ENCODE assay signal across 1 cellular context in the genomic region with DNA sequence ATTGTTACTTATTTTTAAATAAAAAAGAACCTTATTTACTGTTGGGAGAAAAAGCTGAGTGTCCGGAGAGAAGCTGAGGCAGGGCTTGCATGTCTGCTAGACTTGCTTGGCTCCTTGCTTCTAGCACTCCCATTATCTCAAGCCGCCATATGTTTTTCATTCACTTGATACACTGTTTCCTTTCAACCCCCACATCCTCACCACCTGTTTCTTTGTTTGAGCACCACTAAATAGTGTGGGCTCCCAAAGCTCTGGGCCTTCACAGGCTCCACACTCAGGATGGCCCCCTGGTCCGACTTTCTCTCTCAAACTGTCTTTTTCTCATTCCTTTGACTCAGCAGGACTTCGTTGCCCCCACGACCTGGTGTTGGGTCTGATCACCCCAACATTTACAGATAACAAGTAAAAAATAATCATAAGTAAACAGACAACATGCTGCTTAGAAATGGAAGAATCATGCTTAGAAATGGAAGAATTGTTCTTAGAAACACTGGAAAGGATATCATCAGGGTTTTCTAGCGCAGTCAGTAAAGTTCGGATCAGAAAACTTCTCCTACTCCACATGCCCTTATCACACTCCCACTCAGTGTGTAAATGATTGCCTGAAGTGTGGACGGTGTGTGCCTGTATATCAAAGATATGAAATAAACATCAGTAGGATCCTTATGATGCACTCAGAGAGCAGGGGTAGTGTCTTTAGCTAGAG.
A peak's percentile ranks its signal among the peaks of the same experiment; 100 is the strongest.
TF ChIP-seq lines count a peak whose summit lies in the region.

No MANE protein-coding gene starts in this region.

TF ChIP-seq in K562, 482 proteins besides CTCF, POLR2A, EP300 and RAD21 (continued from another document and continues in another):
- TF ChIP-seq ZFP30 (CRISPR knock-in tag; IDR thresholded peaks at IDR 0.05; ENCODE audit: borderline replicate concordance): no peak
- no peak for TF ChIP-seq TEAD2 (tag; IDR thresholded peaks at IDR 0.05)
- TF ChIP-seq MCM5 (IDR thresholded peaks at IDR 0.05; ENCODE audit: low read depth): no peak
- TF ChIP-seq, protein P1, sequence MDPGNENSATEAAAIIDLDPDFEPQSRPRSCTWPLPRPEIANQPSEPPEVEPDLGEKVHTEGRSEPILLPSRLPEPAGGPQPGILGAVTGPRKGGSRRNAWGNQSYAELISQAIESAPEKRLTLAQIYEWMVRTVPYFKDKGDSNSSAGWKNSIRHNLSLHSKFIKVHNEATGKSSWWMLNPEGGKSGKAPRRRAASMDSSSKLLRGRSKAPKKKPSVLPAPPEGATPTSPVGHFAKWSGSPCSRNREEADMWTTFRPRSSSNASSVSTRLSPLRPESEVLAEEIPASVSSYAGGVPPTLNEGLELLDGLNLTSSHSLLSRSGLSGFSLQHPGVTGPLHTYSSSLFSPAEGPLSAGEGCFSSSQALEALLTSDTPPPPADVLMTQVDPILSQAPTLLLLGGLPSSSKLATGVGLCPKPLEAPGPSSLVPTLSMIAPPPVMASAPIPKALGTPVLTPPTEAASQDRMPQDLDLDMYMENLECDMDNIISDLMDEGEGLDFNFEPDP (CRISPR knock-in tag; IDR thresholded peaks at IDR 0.05): no peak
- TF ChIP-seq, protein P2, sequence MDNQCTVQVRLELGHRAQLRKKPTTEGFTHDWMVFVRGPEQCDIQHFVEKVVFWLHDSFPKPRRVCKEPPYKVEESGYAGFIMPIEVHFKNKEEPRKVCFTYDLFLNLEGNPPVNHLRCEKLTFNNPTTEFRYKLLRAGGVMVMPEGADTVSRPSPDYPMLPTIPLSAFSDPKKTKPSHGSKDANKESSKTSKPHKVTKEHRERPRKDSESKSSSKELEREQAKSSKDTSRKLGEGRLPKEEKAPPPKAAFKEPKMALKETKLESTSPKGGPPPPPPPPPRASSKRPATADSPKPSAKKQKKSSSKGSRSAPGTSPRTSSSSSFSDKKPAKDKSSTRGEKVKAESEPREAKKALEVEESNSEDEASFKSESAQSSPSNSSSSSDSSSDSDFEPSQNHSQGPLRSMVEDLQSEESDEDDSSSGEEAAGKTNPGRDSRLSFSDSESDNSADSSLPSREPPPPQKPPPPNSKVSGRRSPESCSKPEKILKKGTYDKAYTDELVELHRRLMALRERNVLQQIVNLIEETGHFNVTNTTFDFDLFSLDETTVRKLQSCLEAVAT (IDR thresholded peaks at IDR 0.05): no peak
- peak in 1 of 2 experiments; percentile 59; a peak in 2 of 4 replicates for TF ChIP-seq RCOR1 (IDR thresholded peaks at IDR 0.05; ENCODE audit: borderline replicate concordance in 1 of 2, low read depth in 2 of 2, low read length in 2 of 2)
- TF ChIP-seq RBM39 (optimal IDR thresholded peaks at IDR 0.05; ENCODE audit: low read depth, low read length): no peak
- no peak for TF ChIP-seq ZFP36 (IDR thresholded peaks at IDR 0.05; ENCODE audit: low read depth, low read length, partially characterized antibody)
- no peak for TF ChIP-seq HNRNPLL (IDR thresholded peaks at IDR 0.05; ENCODE audit: low read depth, low read length, poor library complexity, severe bottlenecking)
- TF ChIP-seq ATF2 (CRISPR knock-in tag; IDR thresholded peaks at IDR 0.05): no peak
- TF ChIP-seq ZNF512 (tag; IDR thresholded peaks at IDR 0.05): no peak
- TF ChIP-seq NFE2 (IDR thresholded peaks at IDR 0.05; ENCODE audit: low read depth): no peak
- TF ChIP-seq CGGBP1 (CRISPR knock-in tag; IDR thresholded peaks at IDR 0.05): no peak
- no peak for TF ChIP-seq ZNF75A (CRISPR knock-in tag; IDR thresholded peaks at IDR 0.05)
- TF ChIP-seq, protein P3, sequence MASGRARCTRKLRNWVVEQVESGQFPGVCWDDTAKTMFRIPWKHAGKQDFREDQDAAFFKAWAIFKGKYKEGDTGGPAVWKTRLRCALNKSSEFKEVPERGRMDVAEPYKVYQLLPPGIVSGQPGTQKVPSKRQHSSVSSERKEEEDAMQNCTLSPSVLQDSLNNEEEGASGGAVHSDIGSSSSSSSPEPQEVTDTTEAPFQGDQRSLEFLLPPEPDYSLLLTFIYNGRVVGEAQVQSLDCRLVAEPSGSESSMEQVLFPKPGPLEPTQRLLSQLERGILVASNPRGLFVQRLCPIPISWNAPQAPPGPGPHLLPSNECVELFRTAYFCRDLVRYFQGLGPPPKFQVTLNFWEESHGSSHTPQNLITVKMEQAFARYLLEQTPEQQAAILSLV (tag; IDR thresholded peaks at IDR 0.05): no peak
- TF ChIP-seq KLF6 (CRISPR knock-in tag; IDR thresholded peaks at IDR 0.05; ENCODE audit: borderline replicate concordance): no peak
- TF ChIP-seq HIVEP1 (CRISPR knock-in tag; IDR thresholded peaks at IDR 0.05): no peak
- TF ChIP-seq ZNF518B (CRISPR knock-in tag; IDR thresholded peaks at IDR 0.05): no peak
- peak; percentile 75; the same call in 1 of the 2 replicates for TF ChIP-seq HES1 (IDR thresholded peaks at IDR 0.05; ENCODE audit: low read depth)
- no peak for TF ChIP-seq SAFB (IDR thresholded peaks at IDR 0.05; ENCODE audit: borderline replicate concordance, low read depth, low read length)
- no peak for TF ChIP-seq PYGO2 (tag; IDR thresholded peaks at IDR 0.05)
- TF ChIP-seq ZNF639 (CRISPR knock-in tag; conservative IDR thresholded peaks at IDR 0.05 in 1 of 2, IDR thresholded peaks at IDR 0.05 in 1 of 2): no peak
- TF ChIP-seq ZNF134 (CRISPR knock-in tag; conservative IDR thresholded peaks at IDR 0.05): no peak
- TF ChIP-seq LCOR (CRISPR knock-in tag; IDR thresholded peaks at IDR 0.05): no peak
- TF ChIP-seq GABPB2 (CRISPR knock-in tag; conservative IDR thresholded peaks at IDR 0.05): no peak
- no peak for TF ChIP-seq ZNF707 (CRISPR knock-in tag; conservative IDR thresholded peaks at IDR 0.05)
- peak; percentile 23; the same call in 1 of the 2 replicates for TF ChIP-seq JUND (IDR thresholded peaks at IDR 0.05; ENCODE audit: borderline replicate concordance, low read depth, low read length)
- no peak; the same call in 1 of the 3 replicates for TF ChIP-seq JUND (tag; IDR thresholded peaks at IDR 0.05; ENCODE audit: borderline replicate concordance, low read depth, low read length)
- no peak for TF ChIP-seq NR2F6 (CRISPR knock-in tag; IDR thresholded peaks at IDR 0.05)
- no peak for TF ChIP-seq MED1 (CRISPR knock-in tag; IDR thresholded peaks at IDR 0.05; ENCODE audit: borderline replicate concordance)
- no peak for TF ChIP-seq E4F1 (CRISPR knock-in tag; IDR thresholded peaks at IDR 0.05; ENCODE audit: borderline replicate concordance)
- TF ChIP-seq, protein P4, sequence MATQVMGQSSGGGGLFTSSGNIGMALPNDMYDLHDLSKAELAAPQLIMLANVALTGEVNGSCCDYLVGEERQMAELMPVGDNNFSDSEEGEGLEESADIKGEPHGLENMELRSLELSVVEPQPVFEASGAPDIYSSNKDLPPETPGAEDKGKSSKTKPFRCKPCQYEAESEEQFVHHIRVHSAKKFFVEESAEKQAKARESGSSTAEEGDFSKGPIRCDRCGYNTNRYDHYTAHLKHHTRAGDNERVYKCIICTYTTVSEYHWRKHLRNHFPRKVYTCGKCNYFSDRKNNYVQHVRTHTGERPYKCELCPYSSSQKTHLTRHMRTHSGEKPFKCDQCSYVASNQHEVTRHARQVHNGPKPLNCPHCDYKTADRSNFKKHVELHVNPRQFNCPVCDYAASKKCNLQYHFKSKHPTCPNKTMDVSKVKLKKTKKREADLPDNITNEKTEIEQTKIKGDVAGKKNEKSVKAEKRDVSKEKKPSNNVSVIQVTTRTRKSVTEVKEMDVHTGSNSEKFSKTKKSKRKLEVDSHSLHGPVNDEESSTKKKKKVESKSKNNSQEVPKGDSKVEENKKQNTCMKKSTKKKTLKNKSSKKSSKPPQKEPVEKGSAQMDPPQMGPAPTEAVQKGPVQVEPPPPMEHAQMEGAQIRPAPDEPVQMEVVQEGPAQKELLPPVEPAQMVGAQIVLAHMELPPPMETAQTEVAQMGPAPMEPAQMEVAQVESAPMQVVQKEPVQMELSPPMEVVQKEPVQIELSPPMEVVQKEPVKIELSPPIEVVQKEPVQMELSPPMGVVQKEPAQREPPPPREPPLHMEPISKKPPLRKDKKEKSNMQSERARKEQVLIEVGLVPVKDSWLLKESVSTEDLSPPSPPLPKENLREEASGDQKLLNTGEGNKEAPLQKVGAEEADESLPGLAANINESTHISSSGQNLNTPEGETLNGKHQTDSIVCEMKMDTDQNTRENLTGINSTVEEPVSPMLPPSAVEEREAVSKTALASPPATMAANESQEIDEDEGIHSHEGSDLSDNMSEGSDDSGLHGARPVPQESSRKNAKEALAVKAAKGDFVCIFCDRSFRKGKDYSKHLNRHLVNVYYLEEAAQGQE (CRISPR knock-in tag; IDR thresholded peaks at IDR 0.05; ENCODE audit: low read depth): no peak
- TF ChIP-seq BCOR (IDR thresholded peaks at IDR 0.05): no peak
- TF ChIP-seq ZNF354B (CRISPR knock-in tag; IDR thresholded peaks at IDR 0.05): no peak
- no peak for TF ChIP-seq MCM3 (IDR thresholded peaks at IDR 0.05)
- no peak for TF ChIP-seq THRAP3 (IDR thresholded peaks at IDR 0.05; ENCODE audit: borderline replicate concordance)
- TF ChIP-seq TBL1XR1 (IDR thresholded peaks at IDR 0.05; ENCODE audit: low read length in 2 of 2): peak in 1 of 2 experiments; percentile 51; a peak in 1 of 4 replicates
- peak in 1 of 2 experiments; percentile 52; a peak in 2 of 4 replicates for TF ChIP-seq FOXK2 (conservative IDR thresholded peaks at IDR 0.05 in 1 of 2, IDR thresholded peaks at IDR 0.05 in 1 of 2; ENCODE audit: low read depth in 2 of 2)
